ENCODE assay signal across 1 cellular context in the genomic region with DNA sequence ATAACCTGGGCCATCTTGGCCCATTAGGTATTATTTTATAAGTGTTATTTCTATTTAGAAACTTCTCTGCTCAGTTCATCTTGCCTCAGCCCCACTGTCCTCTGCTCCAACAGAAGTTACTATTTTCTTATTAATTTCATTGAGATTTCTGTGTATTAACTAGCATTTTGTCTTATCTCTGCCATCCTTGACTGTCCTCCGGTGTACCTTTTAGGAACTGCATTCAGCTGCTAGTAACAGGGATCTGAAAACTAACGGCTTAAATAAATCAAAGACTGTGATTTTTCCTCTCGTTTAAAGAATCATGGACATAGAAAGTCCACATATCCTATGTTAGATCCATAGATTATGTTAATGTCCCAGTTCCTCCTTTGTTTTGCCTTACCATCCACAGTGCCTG.
TF ChIP-seq lines count a peak whose summit lies in the region.

No MANE protein-coding gene starts in this region.

TF ChIP-seq in SK-N-SH, 30 proteins besides CTCF, POLR2A, EP300 and RAD21 (continued from another document):
- TF ChIP-seq NFIC (IDR thresholded peaks at IDR 0.05; ENCODE audit: borderline replicate concordance) (no peak), TCF12 (IDR thresholded peaks at IDR 0.05) (no peak), TAF1 (IDR thresholded peaks at IDR 0.05; ENCODE audit: borderline replicate concordance, low read depth, low read length) (no peak)
